In the genomic region with DNA sequence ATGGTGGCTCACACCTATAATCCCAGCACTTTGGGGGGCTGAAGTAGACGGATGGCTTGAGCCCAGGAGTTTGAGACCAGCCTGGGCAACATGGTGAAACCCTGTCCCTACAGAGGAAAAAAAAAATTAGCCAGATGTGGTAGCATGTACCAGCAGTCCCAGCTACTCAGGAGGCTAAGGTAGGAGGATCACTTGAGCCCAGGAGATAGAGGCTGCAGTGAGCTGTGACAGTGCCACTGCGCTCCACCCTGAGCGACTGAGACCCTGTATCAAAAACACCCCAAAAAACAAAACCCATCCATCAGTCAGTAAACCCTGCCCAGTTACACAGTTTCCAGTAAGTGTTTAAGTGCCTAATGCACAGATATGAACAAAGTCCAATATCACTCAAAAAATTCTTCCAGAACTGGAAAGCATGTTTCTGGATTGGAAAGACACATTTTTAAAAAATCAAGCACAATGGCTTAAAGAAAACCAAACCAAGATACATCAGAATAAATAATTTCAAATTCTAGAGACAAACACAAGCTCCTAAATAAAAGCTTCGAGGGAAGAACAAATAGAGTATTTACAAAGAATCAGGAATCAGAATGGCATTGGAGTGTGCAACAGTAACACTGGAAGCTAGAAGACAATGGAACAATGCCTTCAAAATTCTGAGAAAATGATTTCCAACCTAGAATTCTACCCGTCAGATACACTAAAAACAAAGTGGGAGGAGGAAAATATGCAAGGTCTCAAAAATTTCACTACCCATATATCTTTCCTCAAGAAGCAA, we compare ENCODE assay signal across 1 cellular context.
TF ChIP-seq lines count a peak whose summit lies in the region.

No MANE protein-coding gene starts in this region.

TF ChIP-seq in HepG2, 621 proteins besides CTCF, POLR2A, EP300 and RAD21:
- TF ChIP-seq ZNF317 (CRISPR knock-in tag; IDR thresholded peaks at IDR 0.05) (peak; percentile 98), ZNF770 (CRISPR knock-in tag; IDR thresholded peaks at IDR 0.05) (peak; percentile 96), ZNF292 (CRISPR knock-in tag; IDR thresholded peaks at IDR 0.05; ENCODE audit: borderline replicate concordance, low read depth) (no peak), MBNL3 (CRISPR knock-in tag; conservative IDR thresholded peaks at IDR 0.05) (no peak), FOXJ3 (CRISPR knock-in tag; IDR thresholded peaks at IDR 0.05; ENCODE audit: borderline replicate concordance) (0 out of 2 replicates have a peak, but pooled peaks have one; percentile 29), TRIM24 (CRISPR knock-in tag; IDR thresholded peaks at IDR 0.05) (no peak), HNF4A (CRISPR knock-in tag; IDR thresholded peaks at IDR 0.05) (peak; percentile 38), ZMYM3 (CRISPR knock-in tag; IDR thresholded peaks at IDR 0.05) (peak; percentile 67), ZNF264 (CRISPR knock-in tag; IDR thresholded peaks at IDR 0.05) (peak; percentile 58; the same call in 1 of the 2 replicates), SOX13 (IDR thresholded peaks at IDR 0.05) (no peak), SOX13 (CRISPR knock-in tag; conservative IDR thresholded peaks at IDR 0.05 in 1 of 2, IDR thresholded peaks at IDR 0.05 in 1 of 2) (peak in 1 of 2 experiments; percentile 40; a peak in 1 of 4 replicates), CREB3 (CRISPR knock-in tag; IDR thresholded peaks at IDR 0.05) (0 out of 2 replicates have a peak, but pooled peaks have one; percentile 28), SAP130 (CRISPR knock-in tag; IDR thresholded peaks at IDR 0.05; ENCODE audit: low read depth) (0 out of 2 replicates have a peak, but pooled peaks have one; percentile 9), PBX3 (CRISPR knock-in tag; IDR thresholded peaks at IDR 0.05; ENCODE audit: borderline replicate concordance) (0 out of 2 replicates have a peak, but pooled peaks have one; percentile 40), ZNF331 (CRISPR knock-in tag; IDR thresholded peaks at IDR 0.05) (0 out of 2 replicates have a peak, but pooled peaks have one; percentile 12), ZBTB43 (CRISPR knock-in tag; conservative IDR thresholded peaks at IDR 0.05) (0 out of 2 replicates have a peak, but pooled peaks have one; percentile 28), ZNF557 (CRISPR knock-in tag; IDR thresholded peaks at IDR 0.05) (peak; percentile 51; the same call in 1 of the 2 replicates)
- TF ChIP-seq, protein P1, sequence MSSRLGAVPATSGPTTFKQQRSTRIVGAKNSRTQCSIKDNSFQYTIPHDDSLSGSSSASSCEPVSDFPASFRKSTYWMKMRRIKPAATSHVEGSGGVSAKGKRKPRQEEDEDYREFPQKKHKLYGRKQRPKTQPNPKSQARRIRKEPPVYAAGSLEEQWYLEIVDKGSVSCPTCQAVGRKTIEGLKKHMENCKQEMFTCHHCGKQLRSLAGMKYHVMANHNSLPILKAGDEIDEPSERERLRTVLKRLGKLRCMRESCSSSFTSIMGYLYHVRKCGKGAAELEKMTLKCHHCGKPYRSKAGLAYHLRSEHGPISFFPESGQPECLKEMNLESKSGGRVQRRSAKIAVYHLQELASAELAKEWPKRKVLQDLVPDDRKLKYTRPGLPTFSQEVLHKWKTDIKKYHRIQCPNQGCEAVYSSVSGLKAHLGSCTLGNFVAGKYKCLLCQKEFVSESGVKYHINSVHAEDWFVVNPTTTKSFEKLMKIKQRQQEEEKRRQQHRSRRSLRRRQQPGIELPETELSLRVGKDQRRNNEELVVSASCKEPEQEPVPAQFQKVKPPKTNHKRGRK (CRISPR knock-in tag; IDR thresholded peaks at IDR 0.05): 0 out of 2 replicates have a peak, but pooled peaks have one; percentile 58
- TF ChIP-seq, protein P2, sequence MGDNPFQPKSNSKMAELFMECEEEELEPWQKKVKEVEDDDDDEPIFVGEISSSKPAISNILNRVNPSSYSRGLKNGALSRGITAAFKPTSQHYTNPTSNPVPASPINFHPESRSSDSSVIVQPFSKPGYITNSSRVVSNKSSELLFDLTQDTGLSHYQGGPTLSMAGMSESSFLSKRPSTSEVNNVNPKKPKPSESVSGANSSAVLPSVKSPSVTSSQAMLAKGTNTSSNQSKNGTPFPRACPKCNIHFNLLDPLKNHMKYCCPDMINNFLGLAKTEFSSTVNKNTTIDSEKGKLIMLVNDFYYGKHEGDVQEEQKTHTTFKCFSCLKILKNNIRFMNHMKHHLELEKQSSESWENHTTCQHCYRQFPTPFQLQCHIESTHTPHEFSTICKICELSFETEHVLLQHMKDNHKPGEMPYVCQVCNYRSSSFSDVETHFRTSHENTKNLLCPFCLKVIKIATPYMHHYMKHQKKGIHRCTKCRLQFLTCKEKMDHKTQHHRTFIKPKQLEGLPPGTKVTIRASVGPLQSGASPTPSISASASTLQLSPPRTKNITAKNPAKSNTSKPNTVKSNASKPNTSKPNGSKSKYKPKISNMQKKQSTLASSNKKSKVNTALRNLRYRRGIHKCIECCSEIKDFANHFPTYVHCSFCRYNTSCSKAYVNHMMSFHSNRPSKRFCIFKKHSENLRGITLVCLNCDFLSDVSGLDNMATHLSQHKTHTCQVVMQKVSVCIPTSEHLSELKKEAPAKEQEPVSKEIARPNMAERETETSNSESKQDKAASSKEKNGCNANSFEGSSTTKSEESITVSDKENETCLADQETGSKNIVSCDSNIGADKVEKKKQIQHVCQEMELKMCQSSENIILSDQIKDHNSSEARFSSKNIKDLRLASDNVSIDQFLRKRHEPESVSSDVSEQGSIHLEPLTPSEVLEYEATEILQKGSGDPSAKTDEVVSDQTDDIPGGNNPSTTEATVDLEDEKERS (CRISPR knock-in tag; IDR thresholded peaks at IDR 0.05): 0 out of 2 replicates have a peak, but pooled peaks have one; percentile 57
- TF ChIP-seq, protein P3, sequence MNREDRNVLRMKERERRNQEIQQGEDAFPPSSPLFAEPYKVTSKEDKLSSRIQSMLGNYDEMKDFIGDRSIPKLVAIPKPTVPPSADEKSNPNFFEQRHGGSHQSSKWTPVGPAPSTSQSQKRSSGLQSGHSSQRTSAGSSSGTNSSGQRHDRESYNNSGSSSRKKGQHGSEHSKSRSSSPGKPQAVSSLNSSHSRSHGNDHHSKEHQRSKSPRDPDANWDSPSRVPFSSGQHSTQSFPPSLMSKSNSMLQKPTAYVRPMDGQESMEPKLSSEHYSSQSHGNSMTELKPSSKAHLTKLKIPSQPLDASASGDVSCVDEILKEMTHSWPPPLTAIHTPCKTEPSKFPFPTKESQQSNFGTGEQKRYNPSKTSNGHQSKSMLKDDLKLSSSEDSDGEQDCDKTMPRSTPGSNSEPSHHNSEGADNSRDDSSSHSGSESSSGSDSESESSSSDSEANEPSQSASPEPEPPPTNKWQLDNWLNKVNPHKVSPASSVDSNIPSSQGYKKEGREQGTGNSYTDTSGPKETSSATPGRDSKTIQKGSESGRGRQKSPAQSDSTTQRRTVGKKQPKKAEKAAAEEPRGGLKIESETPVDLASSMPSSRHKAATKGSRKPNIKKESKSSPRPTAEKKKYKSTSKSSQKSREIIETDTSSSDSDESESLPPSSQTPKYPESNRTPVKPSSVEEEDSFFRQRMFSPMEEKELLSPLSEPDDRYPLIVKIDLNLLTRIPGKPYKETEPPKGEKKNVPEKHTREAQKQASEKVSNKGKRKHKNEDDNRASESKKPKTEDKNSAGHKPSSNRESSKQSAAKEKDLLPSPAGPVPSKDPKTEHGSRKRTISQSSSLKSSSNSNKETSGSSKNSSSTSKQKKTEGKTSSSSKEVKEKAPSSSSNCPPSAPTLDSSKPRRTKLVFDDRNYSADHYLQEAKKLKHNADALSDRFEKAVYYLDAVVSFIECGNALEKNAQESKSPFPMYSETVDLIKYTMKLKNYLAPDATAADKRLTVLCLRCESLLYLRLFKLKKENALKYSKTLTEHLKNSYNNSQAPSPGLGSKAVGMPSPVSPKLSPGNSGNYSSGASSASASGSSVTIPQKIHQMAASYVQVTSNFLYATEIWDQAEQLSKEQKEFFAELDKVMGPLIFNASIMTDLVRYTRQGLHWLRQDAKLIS (CRISPR knock-in tag; IDR thresholded peaks at IDR 0.05): no peak
TF ChIP-seq in HepG2: peak in this region for 15.
